In the genomic region with DNA sequence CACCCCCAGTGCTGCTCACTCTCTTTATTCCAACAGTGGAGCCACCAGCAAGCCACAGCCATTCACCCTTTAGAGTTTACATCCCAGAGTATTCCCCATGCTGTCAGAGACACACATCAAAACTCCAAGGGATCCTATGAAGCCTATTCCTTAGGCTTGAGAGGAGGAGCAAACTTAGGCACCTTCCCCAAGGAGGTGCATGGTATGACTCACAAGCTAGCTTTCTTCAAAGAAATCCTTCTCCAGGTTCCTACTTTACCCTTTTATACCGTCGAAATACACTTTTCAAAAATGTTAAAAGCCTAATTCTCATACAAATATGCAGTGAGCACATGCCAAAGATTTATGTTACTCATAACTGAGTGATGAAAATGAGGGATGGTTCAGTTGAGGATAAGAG, we compare ENCODE assay signal across 21 cellular contexts.
DNase-seq lines count a peak whose midpoint lies in the region; ATAC-seq, FAIRE-seq and TF ChIP-seq lines count a peak whose summit lies in the region.
"Had no signal": no experiment of that assay in that cellular context is flagged by ENCODE, and none has a peak within 500 bp of the region (broad histone marks: within the 10 kb centered on the region; RNA-seq: fewer than 3 reads in every experiment).

No MANE protein-coding gene starts in this region.

- H3K79me1 ChIP-seq in H9 (ENCODE audit: insufficient read depth, low read depth, low read length, poor library complexity, severe bottlenecking) (no peaks in the 10 kb centered on the region), trophoblast cell (ENCODE audit: low read length) (no peaks in the 10 kb centered on the region)

- H3K9me3 Mint-ChIP-seq in H9, result no peaks in the 10 kb centered on the region
- H3K9me3 Mint-ChIP-seq in endodermal cell, result no peaks in the 10 kb centered on the region
- H3K9me3 Mint-ChIP-seq: CD4-positive, CD25-positive, alpha-beta regulatory T cell; CD8-positive, alpha-beta memory T cell; HFFc6 had no signal

- H3K4me2 ChIP-seq in A549, result no peak overlapping the region
- H3K4me2 ChIP-seq in H9 (ENCODE audit: insufficient read depth, insufficient read length, low read length), result no peak overlapping the region
- H3K4me2 ChIP-seq in trophoblast cell (ENCODE audit: low read length), result no peak overlapping the region

- H3K23me2 ChIP-seq in H9 (ENCODE audit: insufficient read length, low read depth, low read length, poor library complexity, severe bottlenecking), result no peaks in the 10 kb centered on the region

- peaks cover 22 to 24% of the 10 kb centered on the region in 2 experiments for H3K4me1 Mint-ChIP-seq in H9
- H3K4me1 Mint-ChIP-seq in endodermal cell, result peaks cover 44% of the 10 kb centered on the region
- H3K4me1 Mint-ChIP-seq: CD4-positive, CD25-positive, alpha-beta regulatory T cell; CD8-positive, alpha-beta memory T cell had no signal

- H3K4me3 Mint-ChIP-seq in H9 (no peak overlapping the region), endodermal cell (no peak overlapping the region)
- H3K4me3 Mint-ChIP-seq: CD4-positive, CD25-positive, alpha-beta regulatory T cell; CD8-positive, alpha-beta memory T cell; HFFc6 had no signal

- H3K56ac ChIP-seq in H9 (ENCODE audit: insufficient read length, low read depth, low read length), result no peak overlapping the region

- no peak overlapping the region for H2BK15ac ChIP-seq in H9 (ENCODE audit: low read depth, low read length)

- no peak for DNase-seq in A549 (ENCODE audit: low read depth in 1 of 2, low spot score in 1 of 2)
- no peak for DNase-seq in H9
- DNase-seq in endodermal cell, result no peak
- DNase-seq in trophoblast cell, result peak; percentile 5 to 80
- DNase-seq in lower lobe of right lung, result no peak
- DNase-seq: ACHN; BE2C; C1 segment of cervical spinal cord; CD4-positive, CD25-positive, alpha-beta regulatory T cell; CD8-positive, alpha-beta memory T cell; COR-L47; GM23248; HFFc6 had no signal

- no peaks in the 10 kb centered on the region for H4K20me1 ChIP-seq in H9 (ENCODE audit: control insufficient read depth, insufficient read depth, insufficient read length)

- no peaks in the 10 kb centered on the region for H3K27me3 Mint-ChIP-seq in H9 (ENCODE audit: low read depth)
- H3K27me3 Mint-ChIP-seq in endodermal cell (ENCODE audit: insufficient read depth), result no peaks in the 10 kb centered on the region
- H3K27me3 Mint-ChIP-seq: CD8-positive, alpha-beta memory T cell had no signal

- H4K91ac ChIP-seq in H9 (ENCODE audit: insufficient read length, low read depth, low read length) (no peak overlapping the region), trophoblast cell (ENCODE audit: low read depth, low read length) (no peak overlapping the region)

- intact Hi-C loops in lower lobe of right lung (cut with DNase I), result no loop called here

- no peak for TF ChIP-seq POLR2A in A549 (IDR thresholded peaks at IDR 0.05; ENCODE audit: low read length)

- no peak for TF ChIP-seq RAD21 in A549 (conservative IDR thresholded peaks at IDR 0.05 in 1 of 2, IDR thresholded peaks at IDR 0.05 in 1 of 2)

- no peak overlapping the region for H3K27ac ChIP-seq in A549
- no peak overlapping the region for H3K27ac ChIP-seq in H9 (ENCODE audit: insufficient read length, low read depth, low read length)
- no peak overlapping the region for H3K27ac ChIP-seq in endodermal cell (ENCODE audit: low read depth, low read length)
- no peak overlapping the region for H3K27ac ChIP-seq in trophoblast cell (ENCODE audit: low read depth, low read length)
- no peak overlapping the region for H3K27ac ChIP-seq in lower lobe of right lung
- H3K27ac ChIP-seq: GM23248 had no signal

- H4K5ac ChIP-seq in H9 (ENCODE audit: insufficient read length, low read depth, low read length), result no peak overlapping the region

- 12% methylated on average over 2 of the region's 2 CpGs for WGBS in A549 (ENCODE audit: missing lambda C conversion rate)
- no CpG with 5 or more reads among the region's 2 CpGs for WGBS in H9 (ENCODE audit: extremely low coverage, insufficient read length, low lambda C conversion rate)
- WGBS in endodermal cell (ENCODE audit: insufficient coverage in 1 of 2, insufficient read length in 1 of 2), 2 experiments, result 76% methylated on average over 2 of the region's 2 CpGs; no CpG with 5 or more reads in 1 of the 2 experiments
- whole genome bisulfite sequencing in trophoblast cell (ENCODE audit: extremely low coverage, insufficient coverage, insufficient read length), result 100% methylated on average over 2 of the region's 2 CpGs

- H2BK120ac ChIP-seq in H9 (ENCODE audit: low read depth, low read length, poor library complexity, severe bottlenecking) (no peak overlapping the region), trophoblast cell (ENCODE audit: insufficient read depth, low read length, poor library complexity) (no peak overlapping the region)

- H3K79me2 ChIP-seq in H9 (ENCODE audit: insufficient read depth, low read length) (no peaks in the 10 kb centered on the region), trophoblast cell (ENCODE audit: control insufficient read depth, insufficient read depth, low read length, poor library complexity) (no peaks in the 10 kb centered on the region)

- H3K14ac ChIP-seq in H9 (ENCODE audit: insufficient read depth, low read length) (no peak overlapping the region), trophoblast cell (ENCODE audit: low read length) (no peak overlapping the region)

- H3K36me3 ChIP-seq in endodermal cell (ENCODE audit: control insufficient read depth, insufficient read depth, low read length), result peaks cover 39% of the 10 kb centered on the region
- no peaks in the 10 kb centered on the region for H3K36me3 ChIP-seq in trophoblast cell (ENCODE audit: control insufficient read depth in 1 of 2, insufficient read depth in 2 of 2, low read length in 2 of 2)
- no peaks in the 10 kb centered on the region for H3K36me3 ChIP-seq in lower lobe of right lung
- H3K36me3 ChIP-seq: BE2C had no signal

- H2BK5ac ChIP-seq in H9 (ENCODE audit: insufficient read length, low read length), result no peak overlapping the region
- H2BK5ac ChIP-seq in trophoblast cell (ENCODE audit: low read depth, low read length, poor library complexity), result no peak overlapping the region

- H3K23ac ChIP-seq in H9 (ENCODE audit: insufficient read length, low read depth, low read length) (no peak overlapping the region), trophoblast cell (ENCODE audit: low read length) (no peak overlapping the region)

- no peaks in the 10 kb centered on the region for H3K9me3 ChIP-seq in A549
- no peaks in the 10 kb centered on the region for H3K9me3 ChIP-seq in H9 (ENCODE audit: control insufficient read depth, low read depth, low read length)
- H3K9me3 ChIP-seq in endodermal cell (ENCODE audit: control insufficient read depth, low read length), result no peaks in the 10 kb centered on the region
- no peaks in the 10 kb centered on the region for H3K9me3 ChIP-seq in trophoblast cell (ENCODE audit: insufficient read depth, low read depth, low read length)
- H3K9me3 ChIP-seq in lower lobe of right lung, result no peaks in the 10 kb centered on the region
- H3K9me3 ChIP-seq: BE2C had no signal

- TF ChIP-seq CTCF in A549 (IDR thresholded peaks at IDR 0.05) (no peak), H9 (conservative IDR thresholded peaks at IDR 0.05) (no peak), endodermal cell (conservative IDR thresholded peaks at IDR 0.05) (no peak), lower lobe of right lung (IDR thresholded peaks at IDR 0.05) (no peak)

- H2BK12ac ChIP-seq in H9 (ENCODE audit: insufficient read length, low read depth, low read length) (no peak overlapping the region), trophoblast cell (ENCODE audit: low read length) (no peak overlapping the region)

- no peak overlapping the region for H3K4ac ChIP-seq in H9 (ENCODE audit: low read depth, low read length)
- no peak overlapping the region for H3K4ac ChIP-seq in trophoblast cell (ENCODE audit: low read depth, low read length)

- H2AFZ ChIP-seq in H9 (ENCODE audit: low read length) (no peak overlapping the region), trophoblast cell (ENCODE audit: insufficient read depth, low read length, poor library complexity) (no peak overlapping the region)
- H2AFZ ChIP-seq: GM23248 had no signal

- H3K27me3 ChIP-seq in H9 (ENCODE audit: insufficient read depth, low read length), result no peaks in the 10 kb centered on the region
- no peaks in the 10 kb centered on the region for H3K27me3 ChIP-seq in endodermal cell (ENCODE audit: control insufficient read depth, insufficient read depth, low read length, poor library complexity, severe bottlenecking)
- H3K27me3 ChIP-seq in trophoblast cell (ENCODE audit: insufficient read depth, low read length), result no peaks in the 10 kb centered on the region
- no peaks in the 10 kb centered on the region for H3K27me3 ChIP-seq in lower lobe of right lung (ENCODE audit: low read depth)
- H3K27me3 ChIP-seq: BE2C had no signal

- H3K4me3 ChIP-seq in A549 (no peak overlapping the region), endodermal cell (ENCODE audit: low read length) (no peak overlapping the region), trophoblast cell (ENCODE audit: low read depth, low read length) (no peak overlapping the region), lower lobe of right lung (no peak overlapping the region)
- H3K4me3 ChIP-seq: GM23248 had no signal

- POLR2A ChIA-PET in A549 (lab: Yijun Ruan, JAX), result no interaction called here

- TF ChIP-seq EP300 in A549 (IDR thresholded peaks at IDR 0.05), result no peak

- H3K27ac Mint-ChIP-seq in H9 (peak overlapping the region in 2 of 3 experiments; percentile 38 to 76; a peak in 2 of 7 replicates), endodermal cell (peak overlapping the region; percentile 64)
- H3K27ac Mint-ChIP-seq: CD4-positive, CD25-positive, alpha-beta regulatory T cell; CD8-positive, alpha-beta memory T cell; HFFc6 had no signal

- H4K12ac ChIP-seq in trophoblast cell (ENCODE audit: low read depth, low read length), result no peak overlapping the region

- ATAC-seq in A549, result peak in 1 of 2 experiments; percentile 34; a peak in 2 of 6 replicates
- no peak for ATAC-seq in lower lobe of right lung
- no peak for ATAC-seq in HG02571 (IDR thresholded peaks at IDR 0.05; ENCODE audit: unreplicated experiment)
- ATAC-seq: HCT116, HepG2 had no signal

- H4K8ac ChIP-seq in H9 (replicated peaks; ENCODE audit: insufficient read length, low read depth, low read length) (no peak overlapping the region), trophoblast cell (ENCODE audit: low read depth, low read length) (no peak overlapping the region)

- H3K18ac ChIP-seq in H9 (ENCODE audit: insufficient read length, low read depth, low read length) (no peak overlapping the region), trophoblast cell (ENCODE audit: low read length) (no peak overlapping the region)

- H2AK5ac ChIP-seq in H9 (ENCODE audit: insufficient read length, low read length), result no peak overlapping the region
- H2AK5ac ChIP-seq in trophoblast cell (ENCODE audit: low read length), result no peak overlapping the region

- H3K36me3 Mint-ChIP-seq in H9 (ENCODE audit: insufficient read depth in 1 of 3, low read depth in 3 of 3), result no peaks in the 10 kb centered on the region; a peak in 1 of 7 replicates
- H3K36me3 Mint-ChIP-seq in endodermal cell (ENCODE audit: low read depth), result peaks cover 24% of the 10 kb centered on the region
- H3K36me3 Mint-ChIP-seq: CD4-positive, CD25-positive, alpha-beta regulatory T cell; CD8-positive, alpha-beta memory T cell had no signal

- H2BK20ac ChIP-seq in H9 (ENCODE audit: low read depth, low read length, poor library complexity, severe bottlenecking), result no peak overlapping the region

- H3K9ac ChIP-seq in H9 (ENCODE audit: extremely low read depth, insufficient read length, low read length), result no peak overlapping the region
- H3K9ac ChIP-seq in endodermal cell (ENCODE audit: extremely low read depth, low read length, poor library complexity, severe bottlenecking), result no peak overlapping the region
- no peak overlapping the region for H3K9ac ChIP-seq in trophoblast cell (ENCODE audit: low read length)
- H3K9ac ChIP-seq: GM23248 had no signal

- H3T11ph ChIP-seq in H9 (ENCODE audit: low read length), result no peak overlapping the region

- H3K4me1 ChIP-seq in A549, result no peaks in the 10 kb centered on the region
- no peaks in the 10 kb centered on the region for H3K4me1 ChIP-seq in H9 (ENCODE audit: insufficient read depth, low read length)
- H3K4me1 ChIP-seq in endodermal cell (ENCODE audit: control insufficient read depth, insufficient read depth, low read length), result no peaks in the 10 kb centered on the region
- peaks cover 0 to 2% of the 10 kb centered on the region in 2 experiments for H3K4me1 ChIP-seq in trophoblast cell (ENCODE audit: control insufficient read depth in 1 of 2, insufficient read depth in 2 of 2, low read length in 2 of 2)
- H3K4me1 ChIP-seq in lower lobe of right lung, result no peaks in the 10 kb centered on the region
- H3K4me1 ChIP-seq: BE2C had no signal

- CTCF ChIA-PET in A549 (lab: Yijun Ruan, JAX), result no interaction called here

- FAIRE-seq in A549 (lab: Jason Lieb, UNC), result peak; percentile 43
- FAIRE-seq: D721Med, G401.6, GM12891, GM19239, H54, HepG2 had no signal

Comparison
In these comparisons a context has a peak if more than half of its experiments do, and no peak if none do; other contexts are left out.
1. DNase-seq: peak in trophoblast cell (2 of 2); none in A549 (0 of 2), H9 (single experiment), endodermal cell (single experiment) and lower lobe of right lung (single experiment).